ENCODE assay signal across 2 cellular contexts in genomic region chr1:148761360-148761759, GRCh38. TPM values are rescaled to one million over a fixed set of nuclear protein-coding genes. Genes with fewer than 3 reads are reported as not detected.
"Had no signal": no experiment of that assay in that cellular context is flagged by ENCODE, and none has a peak within 500 bp of the region (broad histone marks: within the 10 kb centered on the region; RNA-seq: fewer than 3 reads in every experiment).

No MANE protein-coding gene starts in this region.

RNA-seq across cellular contexts. Expression of gene NUDT4B, which starts 12.8 kb away (rescaled TPM):
- total RNA-seq: T-helper 17 cell, ureter had no signal
